Comparison of ENCODE assay signal across 21 cellular contexts in genomic region chr17:45792437-45792836, GRCh38. TPM values are rescaled to one million over a fixed set of nuclear protein-coding genes. Genes with fewer than 3 reads are reported as not detected.
DNase-seq lines count a peak whose midpoint lies in the region; ATAC-seq, FAIRE-seq and TF ChIP-seq lines count a peak whose summit lies in the region.
"Had no signal": no experiment of that assay in that cellular context is flagged by ENCODE, and none has a peak within 500 bp of the region (broad histone marks: within the 10 kb centered on the region; RNA-seq: fewer than 3 reads in every experiment).

No MANE protein-coding gene starts in this region.

- H3F3A ChIP-seq in MM.1S (ENCODE audit: insufficient read depth, low read length) (no peaks in the 10 kb centered on the region), smooth muscle cell (ENCODE audit: low read depth) (peaks cover under 1% of the 10 kb centered on the region)

- H3K9me3 Mint-ChIP-seq in astrocyte (ENCODE audit: unreplicated experiment) (peaks cover 1% of the 10 kb centered on the region), glutamatergic neuron (ENCODE audit: unreplicated experiment) (peaks cover 5% of the 10 kb centered on the region)
- no peaks in the 10 kb centered on the region for H3K9me3 Mint-ChIP-seq in activated naive CD8-positive, alpha-beta T cell treated with anti-CD3 and anti-CD28 coated beads for 36 hours
- H3K9me3 Mint-ChIP-seq: CD8-positive, alpha-beta memory T cell; H9 had no signal

- WGBS in smooth muscle cell (ENCODE audit: low lambda C conversion rate) = 72% methylated on average over 3 of the region's 3 CpGs

- DNase-seq in MM.1S = no peak
- no peak for DNase-seq in astrocyte (ENCODE audit: low read depth)
- DNase-seq in glutamatergic neuron = no peak
- DNase-seq in smooth muscle cell (lab: John Stamatoyannopoulos, UW; ENCODE audit: unreplicated experiment) = no peak
- DNase-seq in activated naive CD8-positive, alpha-beta T cell treated with anti-CD3 and anti-CD28 coated beads for 36 hours = no peak
- no peak for DNase-seq in left lobe of liver (ENCODE audit: low spot score)
- no peak for DNase-seq in Peyer's patch
- DNase-seq: ACHN; BE2C; CD4-positive, CD25-positive, alpha-beta regulatory T cell; CD8-positive, alpha-beta memory T cell; GDM1; GOT3; H9 had no signal

- no peaks in the 10 kb centered on the region for H3K79me2 ChIP-seq in MM.1S (ENCODE audit: low read length)
- no peaks in the 10 kb centered on the region for H3K79me2 ChIP-seq in astrocyte (ENCODE audit: insufficient read depth, low read length)
- H3K79me2 ChIP-seq in smooth muscle cell (ENCODE audit: low read depth) = no peaks in the 10 kb centered on the region

- no peak overlapping the region for H3K4me3 ChIP-seq in MM.1S (ENCODE audit: low read length)
- no peak overlapping the region for H3K4me3 ChIP-seq in astrocyte (ENCODE audit: insufficient read depth, low read depth, low read length)
- H3K4me3 ChIP-seq in smooth muscle cell = no peak overlapping the region
- no peak overlapping the region for H3K4me3 ChIP-seq in Peyer's patch

- H3K27ac Mint-ChIP-seq in astrocyte (ENCODE audit: unreplicated experiment) (no peak overlapping the region), glutamatergic neuron (ENCODE audit: unreplicated experiment) (peak overlapping the region; percentile 20)
- no peak overlapping the region for H3K27ac Mint-ChIP-seq in activated naive CD8-positive, alpha-beta T cell treated with anti-CD3 and anti-CD28 coated beads for 36 hours
- H3K27ac Mint-ChIP-seq: H9, IgD-negative memory B cell had no signal

- no peaks in the 10 kb centered on the region for H3K36me3 ChIP-seq in MM.1S (replicated peaks; ENCODE audit: insufficient read depth, low read length)
- H3K36me3 ChIP-seq in astrocyte (ENCODE audit: insufficient read depth, low read length) = no peaks in the 10 kb centered on the region
- H3K36me3 ChIP-seq in smooth muscle cell (ENCODE audit: low read depth) = no peaks in the 10 kb centered on the region
- H3K36me3 ChIP-seq in Peyer's patch = no peaks in the 10 kb centered on the region
- H3K36me3 ChIP-seq: BE2C had no signal

- H3K9ac ChIP-seq in MM.1S (ENCODE audit: low read length) (no peak overlapping the region), astrocyte (ENCODE audit: low read length) (no peak overlapping the region), smooth muscle cell (ENCODE audit: low read depth) (peak overlapping the region; percentile 39)

- H3K9me3 ChIP-seq in MM.1S (replicated peaks; ENCODE audit: insufficient read depth, low read length) (no peaks in the 10 kb centered on the region), astrocyte (ENCODE audit: insufficient read depth, low read depth, low read length) (no peaks in the 10 kb centered on the region), smooth muscle cell (replicated peaks; ENCODE audit: low read depth) (no peaks in the 10 kb centered on the region), Peyer's patch (no peaks in the 10 kb centered on the region)
- H3K9me3 ChIP-seq: BE2C had no signal

- H4K20me1 ChIP-seq in MM.1S (ENCODE audit: insufficient read depth, low read length) = no peaks in the 10 kb centered on the region
- H4K20me1 ChIP-seq in astrocyte (ENCODE audit: insufficient read depth, low read length) = no peaks in the 10 kb centered on the region
- H4K20me1 ChIP-seq in smooth muscle cell (ENCODE audit: low read depth) = no peaks in the 10 kb centered on the region

- H3K4me1 Mint-ChIP-seq in astrocyte (ENCODE audit: low read depth, unreplicated experiment) (no peaks in the 10 kb centered on the region), glutamatergic neuron (ENCODE audit: low read depth, unreplicated experiment) (peaks cover 15% of the 10 kb centered on the region)
- H3K4me1 Mint-ChIP-seq in activated naive CD8-positive, alpha-beta T cell treated with anti-CD3 and anti-CD28 coated beads for 36 hours = no peaks in the 10 kb centered on the region
- H3K4me1 Mint-ChIP-seq: CD4-positive, CD25-positive, alpha-beta regulatory T cell; CD8-positive, alpha-beta memory T cell; IgD-negative memory B cell had no signal

- H3K4me1 ChIP-seq in MM.1S (ENCODE audit: low read length) (no peaks in the 10 kb centered on the region), astrocyte (ENCODE audit: insufficient read depth, low read length) (no peaks in the 10 kb centered on the region), smooth muscle cell (ENCODE audit: low read depth) (no peaks in the 10 kb centered on the region), Peyer's patch (no peaks in the 10 kb centered on the region)
- H3K4me1 ChIP-seq: BE2C had no signal

- TF ChIP-seq POLR2A in Peyer's patch (IDR thresholded peaks at IDR 0.05) = no peak

- H3K4me3 Mint-ChIP-seq in astrocyte (ENCODE audit: unreplicated experiment) = peak overlapping the region; percentile 3
- H3K4me3 Mint-ChIP-seq in glutamatergic neuron (ENCODE audit: unreplicated experiment) = no peak overlapping the region
- H3K4me3 Mint-ChIP-seq in activated naive CD8-positive, alpha-beta T cell treated with anti-CD3 and anti-CD28 coated beads for 36 hours = no peak overlapping the region
- H3K4me3 Mint-ChIP-seq: CD4-positive, CD25-positive, alpha-beta regulatory T cell; CD8-positive, alpha-beta memory T cell; H9; IgD-negative memory B cell had no signal

- no peaks in the 10 kb centered on the region for H3K9me2 ChIP-seq in MM.1S (replicated peaks; ENCODE audit: insufficient read depth, low read length)

- FAIRE-seq in astrocyte (lab: Jason Lieb, UNC) = no peak
- FAIRE-seq: D721Med, GM12892, GM18507, HepG2 had no signal

- H3K27me3 Mint-ChIP-seq in astrocyte (ENCODE audit: low read depth, unreplicated experiment) = peaks cover 82% of the 10 kb centered on the region
- peaks cover 10% of the 10 kb centered on the region for H3K27me3 Mint-ChIP-seq in glutamatergic neuron (ENCODE audit: unreplicated experiment)
- H3K27me3 Mint-ChIP-seq in activated naive CD8-positive, alpha-beta T cell treated with anti-CD3 and anti-CD28 coated beads for 36 hours = peaks cover 47% of the 10 kb centered on the region

- TF ChIP-seq CTCF in MM.1S (IDR thresholded peaks at IDR 0.05; ENCODE audit: low read length) (no peak), astrocyte (IDR thresholded peaks at IDR 0.05; ENCODE audit: insufficient read depth, low read depth, low read length) (no peak), glutamatergic neuron (IDR thresholded peaks at IDR 0.05; ENCODE audit: partially characterized antibody, unreplicated experiment) (no peak), smooth muscle cell (IDR thresholded peaks at IDR 0.05; ENCODE audit: borderline replicate concordance, insufficient read depth, poor library complexity, severe bottlenecking) (no peak), Peyer's patch (IDR thresholded peaks at IDR 0.05) (no peak)

- H3K27me3 ChIP-seq in MM.1S (replicated peaks; ENCODE audit: insufficient read depth, low read length) = peaks cover 95% of the 10 kb centered on the region
- peaks cover 39% of the 10 kb centered on the region for H3K27me3 ChIP-seq in astrocyte (ENCODE audit: insufficient read depth, low read length)
- peaks cover 59% of the 10 kb centered on the region for H3K27me3 ChIP-seq in smooth muscle cell (ENCODE audit: low read depth)
- no peaks in the 10 kb centered on the region for H3K27me3 ChIP-seq in Peyer's patch

- H3K36me3 Mint-ChIP-seq in astrocyte (ENCODE audit: low read depth, unreplicated experiment) (peaks cover 4% of the 10 kb centered on the region), glutamatergic neuron (ENCODE audit: unreplicated experiment) (no peaks in the 10 kb centered on the region)
- H3K36me3 Mint-ChIP-seq in activated naive CD8-positive, alpha-beta T cell treated with anti-CD3 and anti-CD28 coated beads for 36 hours = no peaks in the 10 kb centered on the region
- H3K36me3 Mint-ChIP-seq: CD4-positive, CD25-positive, alpha-beta regulatory T cell; CD8-positive, alpha-beta memory T cell had no signal

- no peak overlapping the region for H3K4me2 ChIP-seq in MM.1S (ENCODE audit: low read depth, low read length)
- H3K4me2 ChIP-seq in astrocyte (ENCODE audit: low read length) = no peak overlapping the region
- peak overlapping the region; percentile 65 for H3K4me2 ChIP-seq in smooth muscle cell

- H2AFZ ChIP-seq in MM.1S (ENCODE audit: low read length) (peak overlapping the region; percentile 14; the same call in 1 of the 2 replicates), astrocyte (ENCODE audit: low read depth, low read length) (no peak overlapping the region), smooth muscle cell (ENCODE audit: low read depth) (no peak overlapping the region)

- H3K27ac ChIP-seq in MM.1S (ENCODE audit: low read length) = no peak overlapping the region
- H3K27ac ChIP-seq in astrocyte (ENCODE audit: low read depth, low read length) = no peak overlapping the region
- no peak overlapping the region for H3K27ac ChIP-seq in smooth muscle cell (ENCODE audit: low read depth)
- no peak overlapping the region for H3K27ac ChIP-seq in Peyer's patch

- no peak for ATAC-seq in left lobe of liver
- ATAC-seq: HepG2 had no signal

RNA-seq across cellular contexts. Expression of gene CRHR1, which starts 8.3 kb away (rescaled TPM):
- total RNA-seq in astrocyte (0.20 and 0.38 TPM in 2 replicates), glutamatergic neuron (ENCODE audit: unreplicated experiment) (0.71 TPM), smooth muscle cell (0.09 TPM in 1 of 2 replicates, not detected in the other), left lobe of liver (not detected), Peyer's patch (under 1 TPM in 1 of 4 donors, not detected in 3; 0.40 TPM)
- polyA plus RNA-seq in smooth muscle cell = not detected in 2 replicates
- not detected for total RNA-seq in activated naive CD8-positive, alpha-beta T cell treated with anti-CD3 and anti-CD28 coated beads for 36 hours
- total RNA-seq: CD4-positive, CD25-positive, alpha-beta regulatory T cell; CD8-positive, alpha-beta memory T cell; HepG2 had no signal
- polyA plus RNA-seq: CD4-positive, CD25-positive, alpha-beta regulatory T cell; CD8-positive, alpha-beta memory T cell; HepG2; IgD-negative memory B cell had no signal

RNA-seq across cellular contexts. Expression of gene SPPL2C, which starts 52.2 kb away (rescaled TPM):
- not detected in 2 replicates for total RNA-seq in astrocyte
- not detected for total RNA-seq in glutamatergic neuron (ENCODE audit: unreplicated experiment)
- total RNA-seq in smooth muscle cell = not detected in 2 replicates
- not detected in 2 replicates for polyA plus RNA-seq in smooth muscle cell
- not detected for total RNA-seq in activated naive CD8-positive, alpha-beta T cell treated with anti-CD3 and anti-CD28 coated beads for 36 hours
- not detected for total RNA-seq in left lobe of liver
- not detected for total RNA-seq in Peyer's patch
- total RNA-seq: A172; CD4-positive, CD25-positive, alpha-beta regulatory T cell; CD8-positive, alpha-beta memory T cell; Daoy; H9; HepG2 had no signal
- polyA plus RNA-seq: CD4-positive, CD25-positive, alpha-beta regulatory T cell; CD8-positive, alpha-beta memory T cell; HepG2; IgD-negative memory B cell had no signal
